Comparison of ENCODE assay signal across 8 cellular contexts in the genomic region with DNA sequence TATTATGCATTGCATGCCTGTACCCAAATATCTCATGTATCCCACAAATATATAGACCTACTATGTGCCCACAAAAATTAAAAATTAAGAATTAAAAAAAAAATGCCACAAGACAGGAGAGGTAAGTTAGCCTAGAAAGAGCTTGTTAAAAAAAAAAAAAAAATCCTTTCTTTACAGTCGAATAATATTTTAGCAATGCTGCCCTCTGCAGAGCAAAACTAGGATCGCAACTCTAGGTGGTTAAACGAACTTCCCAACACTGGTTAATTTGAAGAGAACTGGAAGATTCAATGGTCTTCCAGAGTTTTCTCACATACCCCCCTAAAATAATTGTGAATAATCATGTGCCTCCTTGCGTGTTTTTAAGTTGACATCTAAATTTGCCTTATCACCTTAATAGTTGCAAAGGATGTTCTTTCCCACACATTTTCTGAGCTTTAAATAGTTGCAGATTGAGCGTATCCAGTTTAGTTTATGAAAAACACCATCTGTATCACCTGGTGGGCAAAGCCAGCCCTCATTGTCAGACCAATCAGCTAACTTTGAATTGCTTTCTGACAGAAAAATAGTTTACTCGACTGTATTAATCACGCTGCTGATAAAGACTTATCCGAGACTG. TPM values are rescaled to one million over a fixed set of nuclear protein-coding genes. Genes with fewer than 3 reads are reported as not detected.
A peak's percentile ranks its signal among the peaks of the same experiment; 100 is the strongest.
DNase-seq lines count a peak whose midpoint lies in the region; ATAC-seq and TF ChIP-seq lines count a peak whose summit lies in the region.

No MANE protein-coding gene starts in this region.

- intact Hi-C loops in left colon (cut with DNase I, micrococcal nuclease): loop anchor here in 1 of 2 donors (5.0 kb wide), 1 partner anchor 248 kb away; no protein-coding TSS in a partner anchor

- no peak overlapping the region for H3K4me3 ChIP-seq in WI38 (ENCODE audit: low read depth, low read length)
- no peak overlapping the region for H3K4me3 ChIP-seq in cardiac fibroblast (replicated peaks in 1 of 2; ENCODE audit: low read depth in 2 of 2, low read length in 2 of 2)

- TF ChIP-seq CTCF in GM10266 (IDR thresholded peaks at IDR 0.05; ENCODE audit: control insufficient read depth, insufficient read depth, low read depth, missing control alignments) (peak; percentile 77), WI38 (IDR thresholded peaks at IDR 0.05; ENCODE audit: low read depth, low read length) (0 out of 2 replicates have a peak, but pooled peaks have one; percentile 32), cardiac fibroblast (IDR thresholded peaks at IDR 0.05; ENCODE audit: low read depth, low read length) (peak; percentile 61)

- DNase-seq in GM10266 (ENCODE audit: extremely low spot score) (peak; percentile 23), NCI-H1694 (lab: John Stamatoyannopoulos, UW) (peak; percentile 68), cardiac fibroblast (ENCODE audit: low read depth in 2 of 2) (peak; percentile 79 to 81), left colon (peak; percentile 53 to 88)
- peak; percentile 55 to 68 (median 60) for DNase-seq in stimulated activated CD4-positive, alpha-beta T cell treated with anti-CD3 and anti-CD28 coated beads, TNF-alpha, amount 100 ng/mL, for 24 hours (ENCODE audit: low read depth in 3 of 3)

- ATAC-seq in left colon: peak; percentile 65
- ATAC-seq in HG02623 (IDR thresholded peaks at IDR 0.05; ENCODE audit: unreplicated experiment): no peak
- no peak for ATAC-seq in GM18520 (IDR thresholded peaks at IDR 0.05; ENCODE audit: unreplicated experiment)

RNA-seq across cellular contexts. Expression of gene RCBTB2, which starts 47.4 kb away (rescaled TPM):
- total RNA-seq in left colon: 1 to 10 TPM; 4.6 to 6.7 TPM

Comparison
In these comparisons a context has a peak if more than half of its experiments do, and no peak if none do; other contexts are left out.
1. DNase-seq: peak in every context shown above with its lines; median percentile 80 in cardiac fibroblast; 70 in left colon; 68 in NCI-H1694; 60 in stimulated activated CD4-positive, alpha-beta T cell treated with anti-CD3 and anti-CD28 coated beads, TNF-alpha, amount 100 ng/mL, for 24 hours; 23 in GM10266.